ENCODE assay signal across 10 cellular contexts in genomic region chr1:205592443-205593003, GRCh38. TPM values are rescaled to one million over a fixed set of nuclear protein-coding genes. Genes with fewer than 3 reads are reported as not detected.
DNase-seq lines count a peak whose midpoint lies in the region; ATAC-seq and TF ChIP-seq lines count a peak whose summit lies in the region.
"Had no signal": no experiment of that assay in that cellular context is flagged by ENCODE, and none has a peak within 500 bp of the region (broad histone marks: within the 10 kb centered on the region; RNA-seq: fewer than 3 reads in every experiment).

No MANE protein-coding gene starts in this region.

- DNase-seq in activated T-cell treated with anti-CD3 and anti-CD28 coated beads, Interleukin-2, amount 50 U/mL, for 4 hours: no peak
- no peak for DNase-seq in activated T-cell treated with anti-CD3 and anti-CD28 coated beads, Interleukin-2, amount 50 U/mL, for 1 hour
- DNase-seq in activated CD8-positive, alpha-beta T cell treated with anti-CD3 and anti-CD28 coated beads for 36 hours: no peak
- DNase-seq in islet precursor cell (peak; percentile 36), SK-N-DZ (ENCODE audit: low spot score) (no peak), OCI-M2 (lab: John Stamatoyannopoulos, UW; ENCODE audit: unreplicated experiment) (no peak)
- DNase-seq in activated CD4-positive, CD25-positive, alpha-beta regulatory T cell (lab: John Stamatoyannopoulos, UW): no peak

- peak overlapping the region; percentile 65 for H3K27ac ChIP-seq in thymus (ENCODE audit: low read depth)

- H3K27me3 Mint-ChIP-seq in activated T-cell treated with anti-CD3 and anti-CD28 coated beads, Interleukin-2, amount 50 U/mL, for 4 hours (ENCODE audit: low read depth): no peaks in the 10 kb centered on the region
- no peaks in the 10 kb centered on the region for H3K27me3 Mint-ChIP-seq in activated CD8-positive, alpha-beta T cell treated with anti-CD3 and anti-CD28 coated beads for 36 hours

- no peaks in the 10 kb centered on the region for H3K9me3 ChIP-seq in thymus (ENCODE audit: control insufficient read depth)
- H3K9me3 ChIP-seq: mucosa of descending colon, Peyer's patch had no signal

- no peak for TF ChIP-seq CTCF in activated CD8-positive, alpha-beta T cell treated with anti-CD3 and anti-CD28 coated beads for 36 hours (IDR thresholded peaks at IDR 0.05)

- CTCF ChIA-PET in activated CD8-positive, alpha-beta T cell treated with anti-CD3 and anti-CD28 coated beads for 36 hours (lab: Charles Lee): interaction anchor here (0.6 to 9.8 kb wide), 37 partner anchors 9 to 212 kb away, joined by 3 to 396 read pairs (median 7); partner anchors contain the start of genes ELK4, RAB29 and SLC45A3

- intact Hi-C loops in activated CD8-positive, alpha-beta T cell treated with anti-CD3 and anti-CD28 coated beads for 36 hours (cut with micrococcal nuclease): no loop called here

- H3K4me3 ChIP-seq in thymus (ENCODE audit: low read length): no peak overlapping the region
- H3K4me3 ChIP-seq: mucosa of descending colon had no signal

- H3K4me3 Mint-ChIP-seq in activated T-cell treated with anti-CD3 and anti-CD28 coated beads, Interleukin-2, amount 50 U/mL, for 4 hours: peak overlapping the region; percentile 60
- H3K4me3 Mint-ChIP-seq in activated CD8-positive, alpha-beta T cell treated with anti-CD3 and anti-CD28 coated beads for 36 hours: peak overlapping the region; percentile 84

- peaks cover 10% of the 10 kb centered on the region for H3K36me3 Mint-ChIP-seq in activated T-cell treated with anti-CD3 and anti-CD28 coated beads, Interleukin-2, amount 50 U/mL, for 4 hours (ENCODE audit: insufficient read depth)
- H3K36me3 Mint-ChIP-seq in activated CD8-positive, alpha-beta T cell treated with anti-CD3 and anti-CD28 coated beads for 36 hours (ENCODE audit: low read depth): peaks cover 26% of the 10 kb centered on the region

- peaks cover 5% of the 10 kb centered on the region for H3K36me3 ChIP-seq in thymus (ENCODE audit: control insufficient read depth, insufficient read depth)
- H3K36me3 ChIP-seq: Peyer's patch had no signal

- peaks cover 44% of the 10 kb centered on the region for H3K4me1 Mint-ChIP-seq in activated T-cell treated with anti-CD3 and anti-CD28 coated beads, Interleukin-2, amount 50 U/mL, for 4 hours (ENCODE audit: low read depth)
- peaks cover 41% of the 10 kb centered on the region for H3K4me1 Mint-ChIP-seq in activated CD8-positive, alpha-beta T cell treated with anti-CD3 and anti-CD28 coated beads for 36 hours (ENCODE audit: low read depth)

- POLR2A ChIA-PET in activated CD8-positive, alpha-beta T cell treated with anti-CD3 and anti-CD28 coated beads for 36 hours (lab: Charles Lee): interaction anchor here (0.8 to 7.1 kb wide), 10 partner anchors 8 to 181 kb away, joined by 3 to 119 read pairs (median 6); partner anchors contain the start of gene ELK4

- peak overlapping the region; percentile 88 for H3K27ac Mint-ChIP-seq in activated CD8-positive, alpha-beta T cell treated with anti-CD3 and anti-CD28 coated beads for 36 hours

- ATAC-seq in activated T-cell treated with anti-CD3 and anti-CD28 coated beads, Interleukin-2, amount 50 U/mL, for 4 hours: no peak
- ATAC-seq in activated CD8-positive, alpha-beta T cell treated with anti-CD3 and anti-CD28 coated beads for 36 hours: no peak

- WGBS in thymus: 88% methylated on average over 14 of the region's 14 CpGs

- no peaks in the 10 kb centered on the region for H3K9me3 Mint-ChIP-seq in activated T-cell treated with anti-CD3 and anti-CD28 coated beads, Interleukin-2, amount 50 U/mL, for 4 hours
- no peaks in the 10 kb centered on the region for H3K9me3 Mint-ChIP-seq in activated CD8-positive, alpha-beta T cell treated with anti-CD3 and anti-CD28 coated beads for 36 hours

- H3K27me3 ChIP-seq in thymus (ENCODE audit: control insufficient read depth, insufficient read depth): no peaks in the 10 kb centered on the region
- H3K27me3 ChIP-seq: Peyer's patch had no signal

- peaks cover 10% of the 10 kb centered on the region for H3K4me1 ChIP-seq in thymus (ENCODE audit: control insufficient read depth, insufficient read depth, low read length)

RNA-seq across cellular contexts. Expression of gene ELK4, which starts 39.3 kb away (rescaled TPM):
- total RNA-seq in activated T-cell treated with anti-CD3 and anti-CD28 coated beads, Interleukin-2, amount 50 U/mL, for 4 hours: 100 to 1,000 TPM in 2 of 3 donors, 10 to 100 TPM in 1; 90.7 to 103 (median 101) TPM
- total RNA-seq in activated CD8-positive, alpha-beta T cell treated with anti-CD3 and anti-CD28 coated beads for 36 hours: 10 to 100 TPM; 61.5 to 62.1 TPM
- polyA plus RNA-seq in thymus: 14.3 TPM
- polyA plus RNA-seq in SK-N-DZ (2014; cell fraction: cytosol; rRNA removed): 4.4 and 5.7 TPM in 2 replicates
- polyA plus RNA-seq in SK-N-DZ (2014; cell fraction: nucleus; rRNA removed): 5.3 and 8.4 TPM in 2 replicates
